Comparison of ENCODE assay signal across 10 cellular contexts in the genomic region with DNA sequence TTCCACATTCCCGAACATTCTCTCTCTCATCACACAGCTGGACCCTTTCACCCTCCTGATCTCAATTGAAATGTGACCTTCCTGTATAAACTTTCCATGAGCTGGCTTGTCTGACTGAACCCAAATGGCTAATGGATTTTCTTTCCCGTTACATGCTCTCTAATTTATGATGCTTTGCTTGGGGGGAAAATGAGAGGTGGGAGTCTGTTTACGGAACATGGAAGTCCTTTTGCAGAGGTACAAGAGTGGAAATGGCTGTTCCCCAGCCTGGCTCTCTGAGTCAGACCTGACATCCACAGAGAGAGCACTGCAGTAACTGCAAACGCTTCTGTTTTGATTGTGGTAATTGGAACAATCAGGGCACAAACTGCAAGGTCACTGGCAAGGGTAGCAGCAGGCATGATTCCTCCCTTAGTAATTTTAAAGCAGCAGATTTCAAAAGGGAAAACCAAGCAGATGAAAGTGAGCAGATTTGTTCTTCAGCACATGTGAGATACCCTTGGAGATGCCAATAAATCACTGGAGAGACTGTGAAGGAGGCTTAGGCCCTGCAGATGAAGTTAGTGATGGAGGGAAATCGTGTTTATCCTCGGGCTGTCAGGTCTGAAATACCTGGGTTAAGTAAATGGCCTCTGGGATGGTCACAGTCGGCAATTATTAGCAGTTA.
DNase-seq lines count a peak whose midpoint lies in the region; ATAC-seq and TF ChIP-seq lines count a peak whose summit lies in the region.
"Had no signal": no experiment of that assay in that cellular context is flagged by ENCODE, and none has a peak within 500 bp of the region (broad histone marks: within the 10 kb centered on the region; RNA-seq: fewer than 3 reads in every experiment).

No MANE protein-coding gene starts in this region.

- H3K27me3 ChIP-seq in MG63 = no peaks in the 10 kb centered on the region
- H3K27me3 ChIP-seq in mammary epithelial cell (ENCODE audit: insufficient read depth, low read length) = no peaks in the 10 kb centered on the region

- H4K20me1 ChIP-seq in mammary epithelial cell (ENCODE audit: insufficient read depth, low read length) = no peaks in the 10 kb centered on the region

- no peaks in the 10 kb centered on the region for H3K79me2 ChIP-seq in mammary epithelial cell (ENCODE audit: insufficient read depth, low read length)

- no peak overlapping the region for H3K4me3 ChIP-seq in MG63
- peak overlapping the region in 1 of 3 experiments; percentile 10 for H3K4me3 ChIP-seq in mammary epithelial cell (replicated peaks in 1 of 3; ENCODE audit: insufficient read depth in 1 of 3, low read depth in 2 of 3, low read length in 3 of 3)

- peaks cover 17% of the 10 kb centered on the region for H3K4me1 ChIP-seq in mammary epithelial cell (ENCODE audit: insufficient read depth, low read length)

- H3K27ac ChIP-seq in mammary epithelial cell (ENCODE audit: insufficient read depth, low read depth, low read length) = peak overlapping the region; percentile 92

- WGBS in mammary epithelial cell (ENCODE audit: low coverage, missing lambda C conversion rate) = 43% methylated on average over 7 of the region's 7 CpGs

- H2AFZ ChIP-seq in mammary epithelial cell (ENCODE audit: low read depth, low read length) = peak overlapping the region; percentile 43

- H3K9me3 ChIP-seq in MG63 (no peaks in the 10 kb centered on the region), mammary epithelial cell (replicated peaks; ENCODE audit: insufficient read depth, low read length) (no peaks in the 10 kb centered on the region)

- no peak for ATAC-seq in GM21381 (IDR thresholded peaks at IDR 0.05; ENCODE audit: unreplicated experiment)
- ATAC-seq in GM21786 (IDR thresholded peaks at IDR 0.05; ENCODE audit: unreplicated experiment) = no peak
- ATAC-seq: T-cell had no signal

- DNase-seq in A172 (ENCODE audit: low spot score) = peak; percentile 87
- DNase-seq in MG63 = peak; percentile 41
- DNase-seq in mammary epithelial cell = peak; percentile 45
- peak; percentile 77 to 96 for DNase-seq in lung microvascular endothelial cell (ENCODE audit: low read depth in 2 of 2)
- no peak for DNase-seq in NOMO-1 (lab: John Stamatoyannopoulos, UW; ENCODE audit: unreplicated experiment in 2 of 2)
- DNase-seq in stimulated activated CD4-positive, alpha-beta T cell treated with anti-CD3 and anti-CD28 coated beads, Interleukin-4, amount 100 ng/mL, for 1 hour = no peak
- DNase-seq: CD4-positive, CD25-positive, alpha-beta regulatory T cell; T-cell had no signal

- no TSS peak for BruUV-seq in mammary epithelial cell (replicated peaks; lab: Mats Ljungman, UMichigan)

- H3K36me3 ChIP-seq in MG63 = no peaks in the 10 kb centered on the region
- H3K36me3 ChIP-seq in mammary epithelial cell (ENCODE audit: insufficient read depth, low read length) = peaks cover 4% of the 10 kb centered on the region

- H3K4me2 ChIP-seq in mammary epithelial cell (ENCODE audit: insufficient read depth, low read depth, low read length) = peak overlapping the region; percentile 77

- peak overlapping the region; percentile 78 for H3K9ac ChIP-seq in mammary epithelial cell (ENCODE audit: insufficient read depth, low read length)

- in situ Hi-C loops in mammary epithelial cell (cut with MboI; ENCODE audit: low sequenced_read_pairs in 2 of 2) = no loop called here

- CTCF ChIA-PET in mammary epithelial cell (lab: Charles Lee; ENCODE audit: low non-redundant PET) = interaction anchor here (0.7 kb wide), 1 partner anchor 195 kb away, joined by 3 read pairs; no protein-coding TSS in a partner anchor

- intact Hi-C loops in mammary epithelial cell (cut with micrococcal nuclease) = loop anchor here (1.0 to 5.0 kb wide), 3 partner anchors 14 to 91 kb away; no protein-coding TSS in a partner anchor

- no peak for TF ChIP-seq CTCF in mammary epithelial cell (conservative IDR thresholded peaks at IDR 0.05 in 1 of 2, IDR thresholded peaks at IDR 0.05 in 1 of 2; ENCODE audit: extremely low read depth in 1 of 2, insufficient read depth in 1 of 2, low read depth in 1 of 2, low read length in 2 of 2)

- dilution Hi-C loops in mammary epithelial cell (cut with HindIII; ENCODE audit: low sequenced_read_pairs) = no loop called here

Comparison
In these comparisons a context has a peak if more than half of its experiments do, and no peak if none do; other contexts are left out.
1. DNase-seq: peak in A172 (single experiment), MG63 (single experiment), mammary epithelial cell (single experiment) and lung microvascular endothelial cell (2 of 2); none in NOMO-1 (0 of 2) and stimulated activated CD4-positive, alpha-beta T cell treated with anti-CD3 and anti-CD28 coated beads, Interleukin-4, amount 100 ng/mL, for 1 hour (single experiment).